29 cellular contexts compared by ENCODE assay signal in the genomic region with DNA sequence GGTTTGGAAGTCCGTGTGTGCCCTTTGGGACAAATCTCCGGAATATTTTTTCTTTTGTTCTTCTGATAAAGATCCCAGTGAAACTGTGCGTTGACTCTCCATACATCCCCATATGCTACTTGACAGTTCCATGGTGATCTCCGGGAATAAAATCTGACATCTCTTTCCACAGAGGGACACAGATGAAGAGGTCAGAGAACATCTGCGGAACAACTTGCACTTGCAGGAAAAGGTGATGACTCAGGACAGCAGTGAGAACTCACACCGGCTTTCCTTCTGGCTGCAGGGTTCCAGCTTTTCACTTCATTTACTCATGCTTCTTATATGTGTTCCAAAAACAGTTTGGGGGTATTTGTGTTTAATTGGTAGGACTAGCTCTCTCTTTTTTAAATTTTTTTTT.
"Had no signal": no experiment of that assay in that cellular context is flagged by ENCODE, and none has a peak within 500 bp of the region (broad histone marks: within the 10 kb centered on the region; RNA-seq: fewer than 3 reads in every experiment).

No MANE protein-coding gene starts in this region.

- H3K27me3 Mint-ChIP-seq: progenitor cell of endocrine pancreas, type B pancreatic cell had no signal

- H3K27ac Mint-ChIP-seq: natural killer cell; nephron; neural progenitor cell; progenitor cell of endocrine pancreas; stimulated activated memory B cell treated with anti-CD40 and anti-IgM and Interleukin-4, amounts not matched to agents 10 μg/mL and 1 μg/mL and 100 μg/mL, for 72 hours; stimulated activated naive CD8-positive, alpha-beta T cell treated with anti-CD3 and anti-CD28 coated beads, Interleukin-15, amount 100 ng/mL, for 72 hours; type B pancreatic cell had no signal

- H3K36me3 ChIP-seq: neural progenitor cell, ovary, right lobe of liver, suprapubic skin, transverse colon, upper lobe of right lung, uterus had no signal

- H3K4me1 Mint-ChIP-seq: natural killer cell; nephron; neural progenitor cell; stimulated activated memory B cell treated with anti-CD40 and anti-IgM and Interleukin-4, amounts not matched to agents 10 μg/mL and 1 μg/mL and 100 μg/mL, for 72 hours; stimulated activated naive CD8-positive, alpha-beta T cell treated with anti-CD3 and anti-CD28 coated beads, Interleukin-15, amount 100 ng/mL, for 72 hours had no signal

- H3K4me3 ChIP-seq: neural progenitor cell, ovary, psoas muscle, right lobe of liver, sigmoid colon, suprapubic skin, testis, tibial artery, transverse colon, upper lobe of right lung, uterus had no signal

- H3K27ac ChIP-seq: neural progenitor cell, ovary, parathyroid adenoma, psoas muscle, right lobe of liver, sigmoid colon, suprapubic skin, testis, tibial artery, transverse colon, upper lobe of right lung, uterus had no signal

- H3K27me3 ChIP-seq: neural progenitor cell, ovary, right lobe of liver, sigmoid colon, suprapubic skin, testis, tibial artery, transverse colon, uterus had no signal

- H3K36me3 Mint-ChIP-seq: natural killer cell; stimulated activated memory B cell treated with anti-CD40 and anti-IgM and Interleukin-4, amounts not matched to agents 10 μg/mL and 1 μg/mL and 100 μg/mL, for 72 hours; type B pancreatic cell had no signal

- H3K4me3 Mint-ChIP-seq: natural killer cell; nephron; neural progenitor cell; stimulated activated memory B cell treated with anti-CD40 and anti-IgM and Interleukin-4, amounts not matched to agents 10 μg/mL and 1 μg/mL and 100 μg/mL, for 72 hours; stimulated activated naive CD8-positive, alpha-beta T cell treated with anti-CD3 and anti-CD28 coated beads, Interleukin-15, amount 100 ng/mL, for 72 hours; type B pancreatic cell had no signal

- ATAC-seq: natural killer cell; psoas muscle; right cardiac atrium; right lobe of liver; stimulated activated memory B cell treated with anti-CD40 and anti-IgM and Interleukin-4, amounts not matched to agents 10 μg/mL and 1 μg/mL and 100 μg/mL, for 72 hours; stimulated activated naive CD8-positive, alpha-beta T cell treated with anti-CD3 and anti-CD28 coated beads, Interleukin-15, amount 100 ng/mL, for 72 hours; stimulated activated naive CD8-positive, alpha-beta T cell treated with anti-CD3 and anti-CD28 coated beads, Interleukin-15, Interleukin-2, amounts not matched to agents 100 U/mL and 50 U/mL, for 24 hours; upper lobe of right lung had no signal

- H3K9me3 Mint-ChIP-seq: natural killer cell; nephron; neural progenitor cell; stimulated activated memory B cell treated with anti-CD40 and anti-IgM and Interleukin-4, amounts not matched to agents 10 μg/mL and 1 μg/mL and 100 μg/mL, for 72 hours; stimulated activated naive CD8-positive, alpha-beta T cell treated with anti-CD3 and anti-CD28 coated beads, Interleukin-15, amount 100 ng/mL, for 72 hours; type B pancreatic cell had no signal

- H3K4me1 ChIP-seq: neural progenitor cell, parathyroid adenoma, psoas muscle, right lobe of liver, sigmoid colon, suprapubic skin, testis, tibial artery, transverse colon, upper lobe of right lung, uterus had no signal

- DNase-seq: natural killer cell; occipital lobe; ovary; posterior cingulate gyrus; psoas muscle; right cardiac atrium; right lobe of liver; sigmoid colon; small intestine; stimulated activated CD4-positive, alpha-beta T cell treated with anti-CD3 and anti-CD28 coated beads, Interleukin-15, amount 100 ng/mL, for 24 hours; stimulated activated CD4-positive, alpha-beta T cell treated with anti-CD3 and anti-CD28 coated beads, Interleukin-4, amount 100 ng/mL, for 1 hour; stimulated activated CD4-positive, alpha-beta T cell treated with anti-CD3 and anti-CD28 coated beads, Interleukin-4, amount 100 ng/mL, for 4 hours; stimulated activated CD8-positive, alpha-beta memory T cell treated with anti-CD3 and anti-CD28 coated beads, Interleukin-4, amount 100 ng/mL, for 48 hours; stimulated activated naive CD4-positive, alpha-beta T cell; stimulated activated naive CD8-positive, alpha-beta T cell treated with anti-CD3 and anti-CD28 coated beads, Interleukin-15, amount 100 ng/mL, for 72 hours; stimulated activated naive CD8-positive, alpha-beta T cell treated with anti-CD3 and anti-CD28 coated beads, Interleukin-15, Interleukin-2, amounts not matched to agents 100 U/mL and 50 U/mL, for 24 hours; substantia nigra; testis; tibial artery; transverse colon; upper lobe of right lung; uterus had no signal

- H3K9me3 ChIP-seq: ovary, psoas muscle, right lobe of liver, sigmoid colon, suprapubic skin, testis, tibial artery, transverse colon, upper lobe of right lung, uterus had no signal
